8 cellular contexts compared by ENCODE assay signal in the genomic region with DNA sequence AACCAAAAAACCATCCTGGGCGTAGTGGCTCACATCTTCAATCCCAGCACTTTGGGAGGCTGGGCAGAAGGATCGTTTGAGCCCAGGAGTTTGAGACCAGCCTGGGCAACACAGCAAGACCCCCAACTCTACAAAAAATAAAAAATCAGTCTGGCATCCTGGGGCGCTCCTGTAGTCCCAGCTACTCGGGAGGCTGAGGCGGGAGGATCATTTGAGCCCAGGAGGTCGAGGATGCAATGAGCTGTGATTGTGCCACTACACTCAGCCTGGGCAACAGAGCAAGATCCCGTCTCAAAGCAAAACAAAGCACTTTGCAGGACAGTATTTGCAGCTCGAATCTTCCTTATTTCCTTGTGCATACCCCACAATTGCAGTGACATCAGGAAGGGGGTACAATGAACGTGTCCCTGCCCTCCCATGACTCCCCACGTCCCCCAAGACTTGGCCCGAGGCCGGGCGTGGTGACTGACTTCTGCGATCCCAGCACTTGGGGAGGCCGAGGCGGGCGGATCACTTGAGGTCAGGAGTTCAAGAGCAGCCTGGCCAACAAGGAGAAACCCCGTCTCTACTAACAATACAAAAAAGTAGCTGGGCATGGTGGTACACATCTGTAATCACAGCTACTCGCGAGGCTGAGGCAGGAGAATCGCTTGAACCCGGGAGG. TPM values are rescaled to one million over a fixed set of nuclear protein-coding genes. Genes with fewer than 3 reads are reported as not detected.
DNase-seq lines count a peak whose midpoint lies in the region; ATAC-seq and TF ChIP-seq lines count a peak whose summit lies in the region.

No MANE protein-coding gene starts in this region.

- H3K79me2 ChIP-seq in MM.1S (ENCODE audit: low read length), result peaks cover 29% of the 10 kb centered on the region
- peaks cover 15% of the 10 kb centered on the region for H3K79me2 ChIP-seq in neural cell (replicated peaks; ENCODE audit: insufficient read depth, low read length)

- H3K4me2 ChIP-seq in MM.1S (ENCODE audit: low read depth, low read length) (peak overlapping the region; percentile 92), neural cell (ENCODE audit: low read length) (peak overlapping the region; percentile 67)

- peak overlapping the region; percentile 79; the same call in 1 of the 2 replicates for H2AFZ ChIP-seq in MM.1S (ENCODE audit: low read length)
- H2AFZ ChIP-seq in neural cell (ENCODE audit: low read depth, low read length), result peak overlapping the region; percentile 98

- H3K36me3 ChIP-seq in BE2C, result peaks cover 5% of the 10 kb centered on the region
- no peaks in the 10 kb centered on the region for H3K36me3 ChIP-seq in MM.1S (replicated peaks; ENCODE audit: insufficient read depth, low read length)
- no peaks in the 10 kb centered on the region for H3K36me3 ChIP-seq in neural cell (ENCODE audit: insufficient read depth, low read length)

- no peak for ATAC-seq in effector memory CD8-positive, alpha-beta T cell (replicated peaks)
- no peak for ATAC-seq in GM18868 (IDR thresholded peaks at IDR 0.05; ENCODE audit: unreplicated experiment)

- H3K27me3 Mint-ChIP-seq in effector memory CD8-positive, alpha-beta T cell, result no peaks in the 10 kb centered on the region

- no peak for TF ChIP-seq EP300 in neural cell (conservative IDR thresholded peaks at IDR 0.05; ENCODE audit: poor library complexity, severe bottlenecking)

- H3K9ac ChIP-seq in MM.1S (ENCODE audit: low read length), result peak overlapping the region; percentile 76; the same call in 1 of the 2 replicates
- H3K9ac ChIP-seq in neural cell (ENCODE audit: low read length), result peak overlapping the region; percentile 82

- H3K4me1 Mint-ChIP-seq in effector memory CD8-positive, alpha-beta T cell (ENCODE audit: low read depth in 2 of 2), result peaks cover 44 to 54% of the 10 kb centered on the region in 2 donors

- H3K9me2 ChIP-seq in MM.1S (replicated peaks; ENCODE audit: insufficient read depth, low read length) (no peaks in the 10 kb centered on the region), neural cell (ENCODE audit: insufficient read depth, low read length) (no peaks in the 10 kb centered on the region)

- no peak for TF ChIP-seq RAD21 in neural cell (conservative IDR thresholded peaks at IDR 0.05)

- no peak for DNase-seq in BE2C
- DNase-seq in MM.1S, result no peak
- no peak for DNase-seq in effector memory CD8-positive, alpha-beta T cell
- no peak for DNase-seq in SW480 (ENCODE audit: low spot score)
- no peak for DNase-seq in SHP77 treated with DMSO at 0.1 percent for 48 hours (lab: John Stamatoyannopoulos, UW)
- DNase-seq in NCI-H69 (lab: John Stamatoyannopoulos, UW), result no peak

- peak overlapping the region; percentile 93 to 96 for H3K4me3 Mint-ChIP-seq in effector memory CD8-positive, alpha-beta T cell

- H3K27ac ChIP-seq in MM.1S (ENCODE audit: low read length) (no peak overlapping the region; the same call in 1 of the 2 replicates), neural cell (ENCODE audit: low read length) (no peak overlapping the region)

- H3K36me3 Mint-ChIP-seq in effector memory CD8-positive, alpha-beta T cell (ENCODE audit: insufficient read depth), result peaks cover 18% of the 10 kb centered on the region

- H3F3A ChIP-seq in MM.1S (ENCODE audit: insufficient read depth, low read length) (no peaks in the 10 kb centered on the region), neural cell (ENCODE audit: insufficient read depth, low read length, poor library complexity, severe bottlenecking) (no peaks in the 10 kb centered on the region)

- H4K20me1 ChIP-seq in MM.1S (ENCODE audit: insufficient read depth, low read length) (no peaks in the 10 kb centered on the region), neural cell (ENCODE audit: insufficient read depth) (no peaks in the 10 kb centered on the region)

- H3K9me3 ChIP-seq in BE2C (no peaks in the 10 kb centered on the region), MM.1S (replicated peaks; ENCODE audit: insufficient read depth, low read length) (no peaks in the 10 kb centered on the region), neural cell (ENCODE audit: low read length) (no peaks in the 10 kb centered on the region)

- H3K9me3 Mint-ChIP-seq in effector memory CD8-positive, alpha-beta T cell, result no peaks in the 10 kb centered on the region

- peak overlapping the region; percentile 86 to 92 for H3K27ac Mint-ChIP-seq in effector memory CD8-positive, alpha-beta T cell

- H3K4me3 ChIP-seq in BE2C (ENCODE audit: low read depth, low read length), result peak overlapping the region; percentile 97
- H3K4me3 ChIP-seq in MM.1S (ENCODE audit: low read length), result peak overlapping the region; percentile 87
- peak overlapping the region; percentile 73 for H3K4me3 ChIP-seq in neural cell (ENCODE audit: low read length)

- no peaks in the 10 kb centered on the region for H3K4me1 ChIP-seq in BE2C
- peaks cover 7% of the 10 kb centered on the region; the same call in 1 of the 2 replicates for H3K4me1 ChIP-seq in MM.1S (ENCODE audit: low read length)

- H3K27me3 ChIP-seq in BE2C, result no peaks in the 10 kb centered on the region
- H3K27me3 ChIP-seq in MM.1S (replicated peaks; ENCODE audit: insufficient read depth, low read length), result peaks cover 4% of the 10 kb centered on the region; the same call in 1 of the 2 replicates
- H3K27me3 ChIP-seq in neural cell (ENCODE audit: insufficient read depth, low read depth, low read length), result no peaks in the 10 kb centered on the region

- TF ChIP-seq CTCF in BE2C (IDR thresholded peaks at IDR 0.05; ENCODE audit: low read depth, low read length), result no peak
- no peak for TF ChIP-seq CTCF in MM.1S (IDR thresholded peaks at IDR 0.05; ENCODE audit: low read length)
- TF ChIP-seq CTCF in neural cell (IDR thresholded peaks at IDR 0.05; ENCODE audit: poor library complexity, severe bottlenecking), result no peak

TF ChIP-seq in neural cell, 6 proteins besides CTCF, POLR2A, EP300 and RAD21:
- no peak for TF ChIP-seq EZH2 (IDR thresholded peaks at IDR 0.05; ENCODE audit: borderline replicate concordance, insufficient read depth, low read length, poor library complexity, severe bottlenecking)
- no peak for TF ChIP-seq TAF1 (IDR thresholded peaks at IDR 0.05; ENCODE audit: low read depth)
- TF ChIP-seq, protein P1, sequence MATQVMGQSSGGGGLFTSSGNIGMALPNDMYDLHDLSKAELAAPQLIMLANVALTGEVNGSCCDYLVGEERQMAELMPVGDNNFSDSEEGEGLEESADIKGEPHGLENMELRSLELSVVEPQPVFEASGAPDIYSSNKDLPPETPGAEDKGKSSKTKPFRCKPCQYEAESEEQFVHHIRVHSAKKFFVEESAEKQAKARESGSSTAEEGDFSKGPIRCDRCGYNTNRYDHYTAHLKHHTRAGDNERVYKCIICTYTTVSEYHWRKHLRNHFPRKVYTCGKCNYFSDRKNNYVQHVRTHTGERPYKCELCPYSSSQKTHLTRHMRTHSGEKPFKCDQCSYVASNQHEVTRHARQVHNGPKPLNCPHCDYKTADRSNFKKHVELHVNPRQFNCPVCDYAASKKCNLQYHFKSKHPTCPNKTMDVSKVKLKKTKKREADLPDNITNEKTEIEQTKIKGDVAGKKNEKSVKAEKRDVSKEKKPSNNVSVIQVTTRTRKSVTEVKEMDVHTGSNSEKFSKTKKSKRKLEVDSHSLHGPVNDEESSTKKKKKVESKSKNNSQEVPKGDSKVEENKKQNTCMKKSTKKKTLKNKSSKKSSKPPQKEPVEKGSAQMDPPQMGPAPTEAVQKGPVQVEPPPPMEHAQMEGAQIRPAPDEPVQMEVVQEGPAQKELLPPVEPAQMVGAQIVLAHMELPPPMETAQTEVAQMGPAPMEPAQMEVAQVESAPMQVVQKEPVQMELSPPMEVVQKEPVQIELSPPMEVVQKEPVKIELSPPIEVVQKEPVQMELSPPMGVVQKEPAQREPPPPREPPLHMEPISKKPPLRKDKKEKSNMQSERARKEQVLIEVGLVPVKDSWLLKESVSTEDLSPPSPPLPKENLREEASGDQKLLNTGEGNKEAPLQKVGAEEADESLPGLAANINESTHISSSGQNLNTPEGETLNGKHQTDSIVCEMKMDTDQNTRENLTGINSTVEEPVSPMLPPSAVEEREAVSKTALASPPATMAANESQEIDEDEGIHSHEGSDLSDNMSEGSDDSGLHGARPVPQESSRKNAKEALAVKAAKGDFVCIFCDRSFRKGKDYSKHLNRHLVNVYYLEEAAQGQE (IDR thresholded peaks at IDR 0.05; ENCODE audit: borderline replicate concordance), result no peak

RNA-seq across cellular contexts. Expression of a gene that starts 0.9 kb away (rescaled TPM):
- 947 TPM for polyA plus RNA-seq in BE2C (2012; ENCODE audit: insufficient read depth, insufficient read length, low read depth)
- polyA plus RNA-seq in neural cell, result 615 and 696 TPM in 2 replicates
- polyA minus RNA-seq in neural cell, result 124 and 130 TPM in 2 replicates

RNA-seq across cellular contexts. Expression of a gene that starts 11.9 kb away (rescaled TPM):
- polyA plus RNA-seq in BE2C (2012; ENCODE audit: insufficient read depth, insufficient read length, low read depth), result not detected
- polyA plus RNA-seq in neural cell, result not detected in 2 replicates
- polyA minus RNA-seq in neural cell, result not detected in 2 replicates

RNA-seq across cellular contexts. Expression of a gene that starts 41.6 kb away (rescaled TPM):
- 236 TPM for polyA plus RNA-seq in BE2C (2012; ENCODE audit: insufficient read depth, insufficient read length, low read depth)
- 31.4 and 42.4 TPM in 2 replicates for polyA plus RNA-seq in neural cell
- 21.2 and 25.6 TPM in 2 replicates for polyA minus RNA-seq in neural cell

RNA-seq across cellular contexts. Expression of a gene that starts 52.8 kb away (rescaled TPM):
- 90.6 TPM for polyA plus RNA-seq in BE2C (2012; ENCODE audit: insufficient read depth, insufficient read length, low read depth)
- polyA plus RNA-seq in neural cell, result 64.6 and 70.9 TPM in 2 replicates
- polyA minus RNA-seq in neural cell, result 50.4 and 54.5 TPM in 2 replicates
